8 cellular contexts compared by ENCODE assay signal in the genomic region with DNA sequence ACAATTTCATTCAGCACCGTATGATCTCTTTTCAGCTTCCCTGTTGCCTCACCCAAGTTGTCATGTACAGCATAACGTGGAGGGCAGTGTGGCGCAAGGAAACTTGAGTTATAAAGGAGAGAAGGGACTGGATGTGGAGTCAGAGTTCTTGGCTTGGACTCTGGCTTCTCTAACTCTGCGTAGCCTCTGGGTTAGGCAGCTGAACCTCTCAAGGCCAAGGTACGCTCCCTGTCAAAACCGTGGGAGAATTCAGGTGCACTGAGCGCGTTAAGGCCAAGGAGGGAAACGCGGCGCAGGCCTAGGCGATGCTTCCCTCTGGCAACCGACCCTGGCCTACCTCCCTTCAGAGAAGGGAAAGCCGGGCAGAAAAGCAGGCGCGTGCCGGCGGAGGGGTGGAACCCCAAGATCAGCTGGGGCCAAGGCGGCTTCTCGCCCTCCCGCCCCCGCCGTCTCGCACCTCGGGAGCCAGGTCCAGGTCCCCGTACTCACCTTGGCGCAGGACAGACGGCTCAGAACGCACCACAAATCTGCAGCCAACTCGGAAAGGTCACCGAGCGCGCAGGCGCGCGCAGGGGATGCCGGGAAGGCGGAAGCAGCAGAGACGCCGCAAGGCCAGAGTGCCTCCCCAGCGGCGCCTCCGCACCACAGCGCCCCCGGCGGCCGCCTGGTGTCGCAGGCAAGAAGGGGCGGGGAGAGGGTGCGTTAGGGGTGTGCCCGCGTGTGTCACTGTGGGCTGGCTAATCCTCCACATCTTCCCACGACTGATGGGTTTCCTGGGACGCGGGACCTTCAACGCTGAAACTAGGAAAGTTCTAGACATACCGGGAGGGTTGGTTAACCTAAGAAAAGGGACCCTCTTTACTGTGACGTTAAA. TPM values are rescaled to one million over a fixed set of nuclear protein-coding genes. Genes with fewer than 3 reads are reported as not detected.
DNase-seq lines count a peak whose midpoint lies in the region; ATAC-seq, FAIRE-seq and TF ChIP-seq lines count a peak whose summit lies in the region.

No MANE protein-coding gene starts in this region.

- ATAC-seq in GM21390 (IDR thresholded peaks at IDR 0.05; ENCODE audit: unreplicated experiment): peak; percentile 96

- peaks cover 7% of the 10 kb centered on the region for H3K27me3 Mint-ChIP-seq in mesothelial cell of epicardium (ENCODE audit: low read depth)

- FAIRE-seq in D721Med (lab: Jason Lieb, UNC) (no peak), endometrium (lab: Jason Lieb, UNC) (peak; percentile 18)

- H3K36me3 Mint-ChIP-seq in mesothelial cell of epicardium: no peaks in the 10 kb centered on the region

- H3K4me1 Mint-ChIP-seq in mesothelial cell of epicardium: peaks cover 20% of the 10 kb centered on the region

- DNase-seq in D721Med (ENCODE audit: insufficient read length, low spot score): peak; percentile 91
- DNase-seq in NOMO-1 treated with dmso at 0.1 percent for 144 hours (lab: John Stamatoyannopoulos, UW; ENCODE audit: unreplicated experiment): peak; percentile 87
- DNase-seq in activated CD8-positive, alpha-beta memory T cell treated with anti-CD3 and anti-CD28 coated beads, Interleukin-2, amount 50 U/mL, for 24 hours (ENCODE audit: extremely low read depth): peak; percentile 82
- DNase-seq in mesothelial cell of epicardium (ENCODE audit: low spot score in 2 of 2, unreplicated experiment in 2 of 2): peak; percentile 91 to 95
- DNase-seq in stimulated activated CD8-positive, alpha-beta memory T cell treated with anti-CD3 and anti-CD28 coated beads, Interleukin-15, amount 100 ng/mL, for 4 hours (ENCODE audit: low read depth in 2 of 2): peak; percentile 85 to 91

- H3K4me3 ChIP-seq in HUES48 (ENCODE audit: low read depth, low read length): peak overlapping the region; percentile 98

- no peaks in the 10 kb centered on the region for H3K4me1 ChIP-seq in HUES48 (ENCODE audit: control insufficient read depth, insufficient read depth, low read length)

- peak overlapping the region; percentile 84 for H3K9ac ChIP-seq in HUES48 (ENCODE audit: low read depth, low read length)

- H3K9me3 Mint-ChIP-seq in mesothelial cell of epicardium: no peaks in the 10 kb centered on the region

- H3K27ac Mint-ChIP-seq in mesothelial cell of epicardium: peak overlapping the region; percentile 93

- peak; percentile 82 for TF ChIP-seq CTCF in D721Med (IDR thresholded peaks at IDR 0.05; ENCODE audit: insufficient read depth, missing control alignments)
- peak; percentile 91 for TF ChIP-seq CTCF in mesothelial cell of epicardium (IDR thresholded peaks at IDR 0.05; ENCODE audit: unreplicated experiment)

- no peaks in the 10 kb centered on the region for H3K9me3 ChIP-seq in HUES48 (ENCODE audit: control insufficient read depth, insufficient read depth, low read length)

- H3K27ac ChIP-seq in HUES48 (ENCODE audit: low read depth, low read length): peak overlapping the region; percentile 67

- H3K4me3 Mint-ChIP-seq in mesothelial cell of epicardium: peak overlapping the region; percentile 91

- H3K36me3 ChIP-seq in HUES48 (ENCODE audit: control insufficient read depth, insufficient read depth, low read length): peaks cover 16% of the 10 kb centered on the region

- no peaks in the 10 kb centered on the region for H3K27me3 ChIP-seq in HUES48 (ENCODE audit: control insufficient read depth, insufficient read depth, low read length)

RNA-seq across cellular contexts. Expression of gene TDRD9, which starts 7.0 kb away (rescaled TPM):
- not detected in 3 replicates for total RNA-seq in mesothelial cell of epicardium

RNA-seq across cellular contexts. Expression of gene RD3L, which starts 21.1 kb away (rescaled TPM):
- not detected in 3 replicates for total RNA-seq in mesothelial cell of epicardium

Comparison
In these comparisons a context has a peak if more than half of its experiments do, and no peak if none do; other contexts are left out.
1. Peak in every context shown above with its lines: DNase-seq, ATAC-seq, H3K4me3 ChIP-seq and H3K27ac ChIP-seq.